Comparison of ENCODE assay signal across 15 cellular contexts in the genomic region with DNA sequence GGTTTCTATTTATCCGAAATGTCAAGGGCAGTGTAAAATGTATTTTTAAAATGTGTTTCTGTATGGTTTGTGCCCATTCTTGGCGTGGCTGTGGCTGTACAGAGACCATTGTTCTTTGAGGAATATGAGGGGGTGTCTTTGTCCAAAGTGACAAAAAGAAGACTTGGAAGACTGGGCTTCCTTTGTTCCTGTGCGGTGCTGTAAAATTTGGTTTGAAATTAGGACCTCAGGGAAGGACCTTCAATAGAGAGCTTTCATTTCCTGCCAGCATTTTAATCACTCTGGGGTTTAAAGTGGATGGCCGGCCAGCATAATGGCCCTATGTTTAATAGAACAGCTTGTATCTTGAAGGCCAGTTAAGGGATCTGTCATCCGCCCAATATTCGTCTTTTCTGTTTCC.
DNase-seq lines count a peak whose midpoint lies in the region; ATAC-seq and TF ChIP-seq lines count a peak whose summit lies in the region.
"Had no signal": no experiment of that assay in that cellular context is flagged by ENCODE, and none has a peak within 500 bp of the region (broad histone marks: within the 10 kb centered on the region; RNA-seq: fewer than 3 reads in every experiment).

No MANE protein-coding gene starts in this region.

- no peak for TF ChIP-seq POLR2A in gastrocnemius medialis (IDR thresholded peaks at IDR 0.05)

- TF ChIP-seq CTCF in gastrocnemius medialis (IDR thresholded peaks at IDR 0.05 in 4 of 5, conservative IDR thresholded peaks at IDR 0.05 in 1 of 5): no peak

- no peak overlapping the region for H3K4me3 ChIP-seq in gastrocnemius medialis
- H3K4me3 ChIP-seq: ovary had no signal

- in situ Hi-C loops in gastrocnemius medialis (cut with MboI; ENCODE audit: low sequenced_read_pairs in 4 of 4): no loop called here

- DNase-seq in NCI-H1092 treated with DMSO at 0.1 percent for 48 hours (lab: John Stamatoyannopoulos, UW): peak; percentile 72
- peak in 35 of 61 donors; percentile 2 to 61 (median 17) for DNase-seq in caudate nucleus (lab: John Stamatoyannopoulos, UW)
- DNase-seq in inferior parietal cortex (ENCODE audit: extremely low spot score): peak; percentile 68
- DNase-seq in gastrocnemius medialis: no peak
- DNase-seq in activated T-cell treated with anti-CD3 and anti-CD28 coated beads, Interleukin-2, amount 50 U/mL, for 1 hour: no peak
- no peak for DNase-seq in ecto neural progenitor cell (ENCODE audit: low spot score)
- DNase-seq: activated CD8-positive, alpha-beta memory T cell treated with anti-CD3 and anti-CD28 coated beads, Interleukin-2, amount 50 U/mL, for 48 hours; CD4-positive, CD25-positive, alpha-beta regulatory T cell; SHP77 treated with DMSO at 0.1 percent for 48 hours; stimulated activated CD4-positive, alpha-beta T cell treated with anti-CD3 and anti-CD28 coated beads, Interleukin-2, amount 100 ng/mL, for 48 hours; stimulated activated naive CD4-positive, alpha-beta T cell had no signal

- H3K27ac ChIP-seq in caudate nucleus (ENCODE audit: low read depth, low read length): peak overlapping the region; percentile 86
- peak overlapping the region; percentile 32 to 67 (median 44) for H3K27ac ChIP-seq in gastrocnemius medialis
- H3K27ac ChIP-seq: epithelial cell of prostate had no signal

- H3K36me3 ChIP-seq in gastrocnemius medialis: no peaks in the 10 kb centered on the region
- H3K36me3 ChIP-seq: ovary had no signal

- peaks cover 0 to 12% of the 10 kb centered on the region in 2 donors for H3K4me1 ChIP-seq in gastrocnemius medialis

- no peak for ATAC-seq in gastrocnemius medialis
- ATAC-seq in HG02970 (IDR thresholded peaks at IDR 0.05; ENCODE audit: low FRiP score, unreplicated experiment): no peak
- ATAC-seq in GM18873 (IDR thresholded peaks at IDR 0.05; ENCODE audit: low FRiP score, unreplicated experiment): no peak

- intact Hi-C loops in gastrocnemius medialis (cut with DNase I; ENCODE audit: low total_unique reads): loop anchor here (5.0 kb wide), 1 partner anchor 202 kb away; no protein-coding TSS in a partner anchor

- H3K27me3 ChIP-seq in gastrocnemius medialis: no peaks in the 10 kb centered on the region
- H3K27me3 ChIP-seq: ovary had no signal

- H3K9me3 ChIP-seq in gastrocnemius medialis: no peaks in the 10 kb centered on the region
- H3K9me3 ChIP-seq: ovary had no signal

Comparison
In these comparisons a context has a peak if more than half of its experiments do, and no peak if none do; other contexts are left out.
1. DNase-seq: peak in NCI-H1092 treated with DMSO at 0.1 percent for 48 hours (single experiment), caudate nucleus (35 of 61) and inferior parietal cortex (single experiment); none in gastrocnemius medialis (0 of 2), activated T-cell treated with anti-CD3 and anti-CD28 coated beads, Interleukin-2, amount 50 U/mL, for 1 hour (single experiment) and ecto neural progenitor cell (single experiment).